17 cellular contexts compared by ENCODE assay signal in the genomic region with DNA sequence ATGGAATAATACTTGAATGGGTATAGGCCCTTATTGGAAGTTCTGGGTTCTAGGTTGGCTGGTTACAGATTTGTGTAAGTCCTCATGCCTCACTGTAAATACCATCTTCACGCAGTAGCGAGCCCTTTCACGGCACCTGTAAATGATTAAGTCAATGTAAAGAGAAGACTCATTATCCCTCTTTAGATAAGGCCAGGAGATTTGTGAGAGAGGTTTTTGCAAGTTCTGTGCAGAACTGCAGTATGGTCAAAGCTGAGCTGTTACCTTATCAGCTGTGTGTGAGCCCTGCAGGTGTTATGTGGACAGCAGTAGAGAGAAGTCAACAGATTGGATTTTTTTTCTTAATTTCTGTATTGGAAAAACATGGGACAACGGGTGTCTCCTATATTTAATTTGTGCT.
"Had no signal": no experiment of that assay in that cellular context is flagged by ENCODE, and none has a peak within 500 bp of the region (broad histone marks: within the 10 kb centered on the region; RNA-seq: fewer than 3 reads in every experiment).

No MANE protein-coding gene starts in this region.

- H3K4me1 ChIP-seq: body of pancreas, left lung, tibial artery had no signal

- H3K4me3 ChIP-seq: body of pancreas, left lung, tibial artery had no signal

- H3K4me3 Mint-ChIP-seq: activated CD4-positive, alpha-beta T cell treated with anti-CD3 and anti-CD28 coated beads, Interleukin-2, amount 10 ng/mL, durations not matched to agents 7 days and 5 days; activated naive CD4-positive, alpha-beta T cell treated with anti-CD3 and anti-CD28 coated beads for 36 hours; activated T-cell treated with anti-CD3 and anti-CD28 coated beads, Interleukin-2, amount 50 U/mL, for 4 hours; nephron progenitor cell had no signal

- DNase-seq: activated CD4-positive, alpha-beta T cell treated with anti-CD3 and anti-CD28 coated beads, Interleukin-2, amount 10 ng/mL, durations not matched to agents 7 days and 5 days; activated CD8-positive, alpha-beta memory T cell treated with anti-CD3 and anti-CD28 coated beads, Interleukin-2, amount 50 U/mL, for 4 hours; activated naive CD4-positive, alpha-beta T cell treated with anti-CD3 and anti-CD28 coated beads for 36 hours; activated T-cell treated with anti-CD3 and anti-CD28 coated beads, Interleukin-2, amount 50 U/mL, for 4 hours; dermis blood vessel endothelial cell; foreskin fibroblast; hypothalamus; kidney; left lung; midbrain; nephron progenitor cell; stimulated activated CD4-positive, alpha-beta T cell treated with anti-CD3 and anti-CD28 coated beads, Interleukin-2, amount 100 ng/mL, for 24 hours; stimulated activated naive CD8-positive, alpha-beta T cell treated with anti-CD3 and anti-CD28 coated beads, Interleukin-15, Interleukin-2, amounts not matched to agents 100 U/mL and 50 U/mL, for 24 hours; substantia nigra; tibial artery had no signal

- ATAC-seq: activated T-cell treated with anti-CD3 and anti-CD28 coated beads, Interleukin-2, amount 50 U/mL, for 4 hours; body of pancreas; left lung; stimulated activated naive CD8-positive, alpha-beta T cell treated with anti-CD3 and anti-CD28 coated beads, Interleukin-15, Interleukin-2, amounts not matched to agents 100 U/mL and 50 U/mL, for 24 hours had no signal

- H3K9me3 Mint-ChIP-seq: activated CD4-positive, alpha-beta T cell treated with anti-CD3 and anti-CD28 coated beads, Interleukin-2, amount 10 ng/mL, durations not matched to agents 7 days and 5 days; activated naive CD4-positive, alpha-beta T cell treated with anti-CD3 and anti-CD28 coated beads for 36 hours; activated T-cell treated with anti-CD3 and anti-CD28 coated beads, Interleukin-2, amount 50 U/mL, for 4 hours; nephron progenitor cell had no signal

- H3K27me3 Mint-ChIP-seq: activated CD4-positive, alpha-beta T cell treated with anti-CD3 and anti-CD28 coated beads, Interleukin-2, amount 10 ng/mL, durations not matched to agents 7 days and 5 days had no signal

- H3K27me3 ChIP-seq: body of pancreas, left lung, tibial artery had no signal

- H3K27ac ChIP-seq: body of pancreas, epithelial cell of prostate, left lung, tibial artery had no signal

- H3K27ac Mint-ChIP-seq: activated CD4-positive, alpha-beta T cell treated with anti-CD3 and anti-CD28 coated beads, Interleukin-2, amount 10 ng/mL, durations not matched to agents 7 days and 5 days; activated naive CD4-positive, alpha-beta T cell treated with anti-CD3 and anti-CD28 coated beads for 36 hours; nephron progenitor cell had no signal

- H3K9me3 ChIP-seq: body of pancreas, left lung, tibial artery had no signal

- H3K36me3 ChIP-seq: left lung, tibial artery had no signal
